24 cellular contexts compared by ENCODE assay signal in the genomic region with DNA sequence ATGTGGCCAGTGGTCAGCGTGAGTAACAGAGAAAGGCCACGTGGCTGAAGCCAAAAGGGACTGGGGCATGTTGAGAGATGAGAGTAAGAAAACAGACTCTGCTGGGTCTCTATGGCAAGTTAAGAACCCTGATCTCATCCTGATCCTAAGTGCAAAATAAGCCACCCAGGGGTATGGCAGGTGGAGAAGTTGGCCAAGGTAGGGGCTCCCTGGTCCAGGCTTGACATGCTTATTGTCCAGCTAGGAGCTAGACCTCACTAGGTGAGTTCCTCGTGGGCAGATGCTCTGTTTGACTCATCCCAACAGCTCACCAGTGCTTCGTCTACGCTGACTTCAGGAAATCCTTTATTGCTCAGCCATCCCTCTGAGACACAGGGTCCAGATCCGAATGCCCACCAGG.
"Had no signal": no experiment of that assay in that cellular context is flagged by ENCODE, and none has a peak within 500 bp of the region (broad histone marks: within the 10 kb centered on the region; RNA-seq: fewer than 3 reads in every experiment).

No MANE protein-coding gene starts in this region.

- DNase-seq: cerebellar nuclear complex; colonic mucosa; cortex of kidney; effector CD4-positive, alpha-beta T cell; effector memory CD4-positive, alpha-beta T cell; endodermal cell; erythroblast; esophagus squamous epithelium; foreskin fibroblast; foreskin melanocyte; gastrocnemius medialis; glutamatergic neuron; heart right ventricle; hippocampal formation; kidney; kidney glomerular epithelial cell; left colon; left ventricle myocardium superior; lower lobe of right lung; mesenchymal stem cell; mucosa of descending colon had no signal

- H3K4me3 ChIP-seq: colonic mucosa, esophagus squamous epithelium, gastrocnemius medialis, heart right ventricle, lower lobe of right lung, mucosa of descending colon had no signal

- H3K4me1 ChIP-seq: colonic mucosa, esophagus squamous epithelium, gastrocnemius medialis, heart right ventricle, lower lobe of right lung had no signal

- H3K27me3 ChIP-seq: colonic mucosa, esophagus squamous epithelium, gastrocnemius medialis, heart right ventricle had no signal

- H3K9me3 ChIP-seq: colonic mucosa, esophagus squamous epithelium, gastrocnemius medialis, heart right ventricle, lower lobe of right lung, mucosa of descending colon had no signal

- H3K36me3 ChIP-seq: colonic mucosa, esophagus squamous epithelium, gastrocnemius medialis, heart right ventricle, lower lobe of right lung had no signal

- ATAC-seq: esophagus mucosa, gastrocnemius medialis, heart right ventricle, left colon, left lobe of liver, left ventricle myocardium superior, lower lobe of right lung, mucosa of descending colon had no signal

- H3K27ac ChIP-seq: colonic mucosa, epithelial cell of prostate, esophagus squamous epithelium, gastrocnemius medialis, heart right ventricle, lower lobe of right lung had no signal
